2 cellular contexts compared by ENCODE assay signal in genomic region chr12:109559200-109559505, GRCh38.
TF ChIP-seq lines count a peak whose summit lies in the region.

No MANE protein-coding gene starts in this region.

TF ChIP-seq in K562, 482 proteins besides CTCF, POLR2A, EP300 and RAD21:
- TF ChIP-seq ZNF740 (CRISPR knock-in tag; IDR thresholded peaks at IDR 0.05) (no peak), ZNF740 (tag; IDR thresholded peaks at IDR 0.05) (no peak), POLR2G (IDR thresholded peaks at IDR 0.05; ENCODE audit: low read depth, low read length) (peak; percentile 19; the same call in 1 of the 2 replicates), BRF1 (IDR thresholded peaks at IDR 0.05; ENCODE audit: borderline replicate concordance, extremely low read depth, insufficient read length) (no peak), ZNF3 (CRISPR knock-in tag; IDR thresholded peaks at IDR 0.05) (no peak)

TF ChIP-seq in H1, 55 proteins besides CTCF, POLR2A, EP300 and RAD21:
- no peak for TF ChIP-seq SP2 (IDR thresholded peaks at IDR 0.05; ENCODE audit: low read length)
- TF ChIP-seq CHD2 (IDR thresholded peaks at IDR 0.05; ENCODE audit: low read length), result no peak
- no peak for TF ChIP-seq CEBPB (IDR thresholded peaks at IDR 0.05; ENCODE audit: low read depth, low read length)
- no peak for TF ChIP-seq POU5F1 (IDR thresholded peaks at IDR 0.05; ENCODE audit: low read depth, low read length)
- no peak for TF ChIP-seq SUZ12 (IDR thresholded peaks at IDR 0.05; ENCODE audit: low read length)
- TF ChIP-seq MAFK (IDR thresholded peaks at IDR 0.05; ENCODE audit: low read depth, low read length), result no peak
- TF ChIP-seq BRCA1 (IDR thresholded peaks at IDR 0.05; ENCODE audit: low read depth, low read length), result no peak
- TF ChIP-seq NANOG (IDR thresholded peaks at IDR 0.05; ENCODE audit: insufficient read depth, low read depth, low read length, poor library complexity, severe bottlenecking), result no peak
- no peak for TF ChIP-seq BACH1 (IDR thresholded peaks at IDR 0.05; ENCODE audit: low read length)
- TF ChIP-seq CBX8 (IDR thresholded peaks at IDR 0.05; ENCODE audit: borderline replicate concordance, low read depth, low read length), result no peak
